Comparison of ENCODE assay signal across 24 cellular contexts in the genomic region with DNA sequence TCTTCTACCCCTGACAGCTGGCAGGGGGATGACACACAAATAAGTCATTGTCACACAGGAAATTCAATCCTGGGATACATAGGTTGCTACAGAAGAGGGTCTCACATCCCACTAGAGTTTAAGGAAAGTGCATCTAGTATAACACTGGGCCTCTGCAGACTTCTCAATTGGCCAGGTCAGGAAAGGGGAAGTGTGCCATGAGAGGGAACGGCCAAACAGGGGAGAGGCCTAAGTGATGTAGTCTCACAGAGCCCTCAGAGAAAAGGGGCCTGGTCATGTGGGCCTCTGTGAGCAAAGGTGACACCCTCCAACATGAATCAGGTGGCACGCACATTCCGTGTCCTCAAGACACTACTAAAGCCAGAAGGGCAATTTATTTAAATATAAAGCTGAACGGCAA. TPM values are rescaled to one million over a fixed set of nuclear protein-coding genes. Genes with fewer than 3 reads are reported as not detected.
A peak's percentile ranks its signal among the peaks of the same experiment; 100 is the strongest.
DNase-seq lines count a peak whose midpoint lies in the region; ATAC-seq and TF ChIP-seq lines count a peak whose summit lies in the region.
"Had no signal": no experiment of that assay in that cellular context is flagged by ENCODE, and none has a peak within 500 bp of the region (broad histone marks: within the 10 kb centered on the region; RNA-seq: fewer than 3 reads in every experiment).

No MANE protein-coding gene starts in this region.

- intact Hi-C loops in dendritic cell treated with granulocyte-macrophage colony-stimulating factor and Interleukin-4, amounts not matched to agents 40 ng/mL and 50 ng/mL, for 4 days (cut with micrococcal nuclease): no loop called here
- intact Hi-C loops in sciatic nerve (cut with DNase I): no loop called here

- peaks cover 91% of the 10 kb centered on the region for H3K36me3 Mint-ChIP-seq in dendritic cell treated with granulocyte-macrophage colony-stimulating factor and Interleukin-4, amounts not matched to agents 40 ng/mL and 50 ng/mL, for 4 days (ENCODE audit: low read depth)

- DNase-seq in NCI-H82 (lab: John Stamatoyannopoulos, UW) (peak; percentile 49), NCI-H82 treated with DMSO at 0.1 percent for 48 hours (lab: John Stamatoyannopoulos, UW; ENCODE audit: unreplicated experiment) (no peak), NB4 (ENCODE audit: low read depth) (peak; percentile 40), sciatic nerve (ENCODE audit: low spot score) (peak; percentile 26), GM19240 (ENCODE audit: insufficient read length, low spot score) (no peak), kidney tubule cell (ENCODE audit: low spot score) (no peak)
- DNase-seq: amniotic stem cell; central memory CD4-positive, alpha-beta T cell; hippocampal formation; NCI-H1930; NCI-H510A treated with DMSO at 0.1 percent for 48 hours; right cardiac atrium; stimulated activated CD4-positive, alpha-beta T cell treated with anti-CD3 and anti-CD28 coated beads, Interleukin-1b, Interleukin-23, amount 100 ng/mL, for 48 hours; SW 1271 had no signal

- peak; percentile 37 for ATAC-seq in sciatic nerve
- ATAC-seq in HG02610 (IDR thresholded peaks at IDR 0.05; ENCODE audit: unreplicated experiment): no peak
- ATAC-seq: A549, Panc1, right cardiac atrium had no signal

- no peak for TF ChIP-seq CTCF in NB4 (IDR thresholded peaks at IDR 0.05; ENCODE audit: low read depth, low read length)

- H3K9me3 Mint-ChIP-seq in dendritic cell treated with granulocyte-macrophage colony-stimulating factor and Interleukin-4, amounts not matched to agents 40 ng/mL and 50 ng/mL, for 4 days: no peaks in the 10 kb centered on the region
- H3K9me3 Mint-ChIP-seq: activated T-helper 2 cell treated with anti-CD3 and anti-CD28 coated beads, Interferon-gamma antibody, Interleukin-2, Interleukin-4, amounts not matched to agents 10 μg/mL and 5 μg/mL and 100 μg/mL, durations not matched to agents 14 hours and 24 hours and 36 hours had no signal

- no peak overlapping the region for H3K4me3 ChIP-seq in NB4 (ENCODE audit: low read depth, low read length)
- H3K4me3 ChIP-seq: A549, vagina had no signal

- H3K27ac Mint-ChIP-seq in dendritic cell treated with granulocyte-macrophage colony-stimulating factor and Interleukin-4, amounts not matched to agents 40 ng/mL and 50 ng/mL, for 4 days: peak overlapping the region; percentile 83
- H3K27ac Mint-ChIP-seq: activated T-helper 2 cell treated with anti-CD3 and anti-CD28 coated beads, Interferon-gamma antibody, Interleukin-2, Interleukin-4, amounts not matched to agents 10 μg/mL and 5 μg/mL and 100 μg/mL, durations not matched to agents 14 hours and 24 hours and 36 hours had no signal

- peak overlapping the region; percentile 23 for H3K4me3 Mint-ChIP-seq in dendritic cell treated with granulocyte-macrophage colony-stimulating factor and Interleukin-4, amounts not matched to agents 40 ng/mL and 50 ng/mL, for 4 days

- H3K27me3 Mint-ChIP-seq in dendritic cell treated with granulocyte-macrophage colony-stimulating factor and Interleukin-4, amounts not matched to agents 40 ng/mL and 50 ng/mL, for 4 days: no peaks in the 10 kb centered on the region

- no peak for TF ChIP-seq POLR2A in NB4 (IDR thresholded peaks at IDR 0.05; ENCODE audit: extremely low read depth, insufficient read length)

- peaks cover 54% of the 10 kb centered on the region for H3K4me1 Mint-ChIP-seq in dendritic cell treated with granulocyte-macrophage colony-stimulating factor and Interleukin-4, amounts not matched to agents 40 ng/mL and 50 ng/mL, for 4 days (ENCODE audit: low read depth)

RNA-seq across cellular contexts. Expression of a gene that starts 11.2 kb away (rescaled TPM):
- 39.7 TPM for total RNA-seq in sciatic nerve

RNA-seq across cellular contexts. Expression of a gene that starts 53.1 kb away (rescaled TPM):
- total RNA-seq in sciatic nerve: not detected
- total RNA-seq: activated CD8-positive, alpha-beta memory T cell treated with anti-CD3 and anti-CD28 coated beads for 36 hours; activated T-helper 2 cell treated with anti-CD3 and anti-CD28 coated beads, Interferon-gamma antibody, Interleukin-2, Interleukin-4, amounts not matched to agents 10 μg/mL and 5 μg/mL and 100 μg/mL, durations not matched to agents 14 hours and 24 hours and 36 hours; kidney epithelial cell; right cardiac atrium; subcutaneous adipose tissue; vagina had no signal

RNA-seq across cellular contexts. Expression of a gene that starts 59.5 kb away (rescaled TPM):
- total RNA-seq in sciatic nerve: 0.89 TPM
- total RNA-seq: activated CD8-positive, alpha-beta memory T cell treated with anti-CD3 and anti-CD28 coated beads for 36 hours; activated T-helper 2 cell treated with anti-CD3 and anti-CD28 coated beads, Interferon-gamma antibody, Interleukin-2, Interleukin-4, amounts not matched to agents 10 μg/mL and 5 μg/mL and 100 μg/mL, durations not matched to agents 14 hours and 24 hours and 36 hours; HT1080; kidney epithelial cell had no signal

Comparison
In these comparisons a context has a peak if more than half of its experiments do, and no peak if none do; other contexts are left out.
1. DNase-seq: peak in NCI-H82 (single experiment), NB4 (single experiment) and sciatic nerve (single experiment); none in NCI-H82 treated with DMSO at 0.1 percent for 48 hours (single experiment), GM19240 (single experiment) and kidney tubule cell (single experiment).